In genomic region chr16:67934306-67935095, GRCh38 we compare ENCODE assay signal across 8 cellular contexts. TPM values are rescaled to one million over a fixed set of nuclear protein-coding genes. Genes with fewer than 3 reads are reported as not detected.
DNase-seq lines count a peak whose midpoint lies in the region; ATAC-seq and TF ChIP-seq lines count a peak whose summit lies in the region.

No MANE protein-coding gene starts in this region.

- peak overlapping the region; percentile 97 for H3K4me3 Mint-ChIP-seq in Caco-2 (ENCODE audit: unreplicated experiment)

- H3K27ac Mint-ChIP-seq in Caco-2 (ENCODE audit: unreplicated experiment), result peak overlapping the region; percentile 95

- ATAC-seq in GM21723 (IDR thresholded peaks at IDR 0.05; ENCODE audit: unreplicated experiment), result no peak
- no peak for ATAC-seq in GM21381 (IDR thresholded peaks at IDR 0.05; ENCODE audit: unreplicated experiment)

- no peaks in the 10 kb centered on the region for H3K27me3 ChIP-seq in Caco-2 (replicated peaks; ENCODE audit: control insufficient read depth, insufficient read depth, low read length)
- no peaks in the 10 kb centered on the region for H3K27me3 ChIP-seq in endocrine pancreas (ENCODE audit: control insufficient read depth, insufficient read depth, low read length)
- H3K27me3 ChIP-seq in neuron (ENCODE audit: insufficient read depth, low read length), result no peaks in the 10 kb centered on the region

- H3K4me1 ChIP-seq in Caco-2, result peaks cover 16% of the 10 kb centered on the region
- no peaks in the 10 kb centered on the region for H3K4me1 ChIP-seq in endocrine pancreas (ENCODE audit: control insufficient read depth, insufficient read depth, low read length)
- peaks cover 18% of the 10 kb centered on the region for H3K4me1 ChIP-seq in neuron (ENCODE audit: insufficient read depth, low read length)

- H3K4me1 Mint-ChIP-seq in Caco-2 (ENCODE audit: low read depth, unreplicated experiment), result peaks cover 28% of the 10 kb centered on the region

- peak overlapping the region; percentile 87 for H3K4me3 ChIP-seq in Caco-2 (ENCODE audit: low read depth, low read length)
- no peak overlapping the region for H3K4me3 ChIP-seq in endocrine pancreas (ENCODE audit: control insufficient read depth, insufficient read depth, low read length)
- H3K4me3 ChIP-seq in neuron (ENCODE audit: low read length), result peak overlapping the region; percentile 79

- peaks cover 71% of the 10 kb centered on the region for H3K36me3 Mint-ChIP-seq in Caco-2 (ENCODE audit: insufficient read depth, unreplicated experiment)

- no peak overlapping the region for H2AFZ ChIP-seq in neuron (ENCODE audit: low read depth, low read length)

- no peaks in the 10 kb centered on the region for H3K9me3 Mint-ChIP-seq in Caco-2 (ENCODE audit: unreplicated experiment)

- intact Hi-C loops in Caco-2 (cut with micrococcal nuclease; ENCODE audit: unreplicated experiment), result loop anchor here (1.0 to 10.0 kb wide), 5 partner anchors 34 to 410 kb away; partner anchors contain the start of genes CTCF, NUTF2, PSKH1 and RIPOR1

- no peaks in the 10 kb centered on the region; the same call in 1 of the 2 replicates for H3K36me3 ChIP-seq in Caco-2 (ENCODE audit: control insufficient read depth, insufficient read depth, low read length)
- H3K36me3 ChIP-seq in endocrine pancreas (ENCODE audit: control insufficient read depth, insufficient read depth, low read length), result no peaks in the 10 kb centered on the region
- peaks cover 20% of the 10 kb centered on the region for H3K36me3 ChIP-seq in neuron (ENCODE audit: insufficient read depth, low read length)

- no peaks in the 10 kb centered on the region for H3K27me3 Mint-ChIP-seq in Caco-2 (ENCODE audit: insufficient read depth, unreplicated experiment)

- POLR2A ChIA-PET in Caco-2 (lab: Charles Lee), result interaction anchor here (0.5 to 3.1 kb wide), 7 partner anchors 32 to 150 kb away, joined by 3 to 14 read pairs (median 9); partner anchors contain the start of genes NFATC3, RANBP10 and TSNAXIP1

- CTCF ChIA-PET in Caco-2 (lab: Charles Lee), result interaction anchor here (1.0 to 4.2 kb wide), 7 partner anchors 20 to 274 kb away, joined by 3 to 47 read pairs (median 6); partner anchors contain the start of genes ACD, NRN1L, RANBP10 and TSNAXIP1

- DNase-seq in Caco-2 (no peak), NCI-H524 (lab: John Stamatoyannopoulos, UW) (peak; percentile 55 to 88), HPDE6-E6E7 (ENCODE audit: extremely low spot score) (no peak)
- DNase-seq in stimulated activated CD4-positive, alpha-beta T cell treated with anti-CD3 and anti-CD28 coated beads, Interleukin-4, amount 100 ng/mL, for 4 hours, result no peak

- BruUV-seq in Caco-2 (replicated peaks; lab: Mats Ljungman, UMichigan), result no TSS peak

- H3K9ac ChIP-seq in endocrine pancreas (ENCODE audit: control insufficient read depth, insufficient read depth, low read length), result peak overlapping the region; percentile 57

- TF ChIP-seq CTCF in Caco-2 (IDR thresholded peaks at IDR 0.05; ENCODE audit: insufficient read depth in 1 of 2, low read depth in 1 of 2, low read length in 1 of 2, severe bottlenecking in 1 of 2, unreplicated experiment in 1 of 2), result no peak

- no peaks in the 10 kb centered on the region for H3K9me3 ChIP-seq in Caco-2
- no peaks in the 10 kb centered on the region for H3K9me3 ChIP-seq in endocrine pancreas (ENCODE audit: control insufficient read depth, low read length)
- H3K9me3 ChIP-seq in neuron (ENCODE audit: low read length), result no peaks in the 10 kb centered on the region

RNA-seq across cellular contexts. Expression of gene PSMB10, which starts 2.1 kb away (rescaled TPM):
- total RNA-seq in Caco-2 (2022), result 26.9 and 31.6 TPM in 2 replicates

RNA-seq across cellular contexts. Expression of gene CTRL, which starts 2.8 kb away (rescaled TPM):
- total RNA-seq in Caco-2 (2022), result 0.66 and 2.3 TPM in 2 replicates

RNA-seq across cellular contexts. Expression of gene LCAT, which starts 9.4 kb away (rescaled TPM):
- 26.3 and 33.3 TPM in 2 replicates for total RNA-seq in Caco-2 (2022)

RNA-seq across cellular contexts. Expression of gene SLC12A4, which starts 33.9 kb away (rescaled TPM):
- total RNA-seq in Caco-2 (2022), result 97.0 and 107 TPM in 2 replicates

RNA-seq across cellular contexts. Expression of gene PSKH1, which starts 41.4 kb away (rescaled TPM):
- 35.1 and 41.3 TPM in 2 replicates for total RNA-seq in Caco-2 (2022)

Comparison
In these comparisons a context has a peak if more than half of its experiments do, and no peak if none do; other contexts are left out.
1. DNase-seq: peak in NCI-H524 (2 of 2); none in Caco-2 (0 of 2), stimulated activated CD4-positive, alpha-beta T cell treated with anti-CD3 and anti-CD28 coated beads, Interleukin-4, amount 100 ng/mL, for 4 hours (0 of 2) and HPDE6-E6E7 (single experiment).